Comparison of ENCODE assay signal across 10 cellular contexts in genomic region chr3:47019201-47019600, GRCh38. TPM values are rescaled to one million over a fixed set of nuclear protein-coding genes. Genes with fewer than 3 reads are reported as not detected.
DNase-seq lines count a peak whose midpoint lies in the region; ATAC-seq, FAIRE-seq and TF ChIP-seq lines count a peak whose summit lies in the region.
"Had no signal": no experiment of that assay in that cellular context is flagged by ENCODE, and none has a peak within 500 bp of the region (broad histone marks: within the 10 kb centered on the region; RNA-seq: fewer than 3 reads in every experiment).

No MANE protein-coding gene starts in this region.

- intact Hi-C loops in Right ventricle myocardium inferior (cut with DNase I), result no loop called here

- H3F3A ChIP-seq in smooth muscle cell (ENCODE audit: low read depth), result peaks cover 24% of the 10 kb centered on the region

- peak; percentile 60 for ATAC-seq in GM18858 (IDR thresholded peaks at IDR 0.05; ENCODE audit: unreplicated experiment)
- ATAC-seq in HG03520 (IDR thresholded peaks at IDR 0.05; ENCODE audit: unreplicated experiment), result peak; percentile 53
- ATAC-seq in esophagus mucosa, result peak; percentile 62
- no peak for ATAC-seq in Right ventricle myocardium inferior

- H3K79me2 ChIP-seq in smooth muscle cell (ENCODE audit: low read depth), result peaks cover 28% of the 10 kb centered on the region

- no peak overlapping the region for H2AFZ ChIP-seq in smooth muscle cell (ENCODE audit: low read depth)

- no peaks in the 10 kb centered on the region for H3K27me3 ChIP-seq in BLaER1
- H3K27me3 ChIP-seq in smooth muscle cell (ENCODE audit: low read depth), result no peaks in the 10 kb centered on the region
- H3K27me3 ChIP-seq: colonic mucosa, ovary had no signal

- peaks cover 66% of the 10 kb centered on the region for H3K36me3 ChIP-seq in BLaER1
- H3K36me3 ChIP-seq in smooth muscle cell (ENCODE audit: low read depth), result peaks cover 6% of the 10 kb centered on the region
- H3K36me3 ChIP-seq: ovary had no signal

- H3K4me3 ChIP-seq in BLaER1 (no peak overlapping the region), smooth muscle cell (no peak overlapping the region)
- H3K4me3 ChIP-seq: colonic mucosa, ovary had no signal

- H3K27ac ChIP-seq in BLaER1 (peak overlapping the region; percentile 92), smooth muscle cell (ENCODE audit: low read depth) (no peak overlapping the region)
- H3K27ac ChIP-seq: colonic mucosa, ovary had no signal

- FAIRE-seq in HTR-8/SVneo (lab: Jason Lieb, UNC), result no peak

- H3K4me2 ChIP-seq in BLaER1 (peak overlapping the region; percentile 82), smooth muscle cell (no peak overlapping the region)

- H4K20me1 ChIP-seq in BLaER1 (no peaks in the 10 kb centered on the region), smooth muscle cell (ENCODE audit: low read depth) (peaks cover 83% of the 10 kb centered on the region)

- H3K4me1 ChIP-seq in BLaER1 (peaks cover 96% of the 10 kb centered on the region), smooth muscle cell (ENCODE audit: low read depth) (peaks cover 8% of the 10 kb centered on the region)
- H3K4me1 ChIP-seq: colonic mucosa had no signal

- H3K9me3 ChIP-seq in BLaER1 (no peaks in the 10 kb centered on the region), smooth muscle cell (replicated peaks; ENCODE audit: low read depth) (no peaks in the 10 kb centered on the region)
- H3K9me3 ChIP-seq: colonic mucosa, ovary had no signal

- no peak for TF ChIP-seq CTCF in smooth muscle cell (IDR thresholded peaks at IDR 0.05; ENCODE audit: borderline replicate concordance, insufficient read depth, poor library complexity, severe bottlenecking)

- H3K9ac ChIP-seq in BLaER1, result peak overlapping the region; percentile 78; the same call in 1 of the 2 replicates
- no peak overlapping the region for H3K9ac ChIP-seq in smooth muscle cell (ENCODE audit: low read depth)

- DNase-seq in Right ventricle myocardium inferior (ENCODE audit: missing footprints) (no peak), HTR-8/SVneo (ENCODE audit: insufficient read length, low spot score) (no peak), smooth muscle cell (lab: John Stamatoyannopoulos, UW; ENCODE audit: unreplicated experiment) (no peak), SKM-1 treated with dmso at 0.1 percent for 144 hours (lab: John Stamatoyannopoulos, UW; ENCODE audit: unreplicated experiment) (no peak)
- DNase-seq: colonic mucosa, ovary had no signal

- 100% methylated on average over 1 of the region's 1 CpG for WGBS in smooth muscle cell (ENCODE audit: low lambda C conversion rate)

RNA-seq across cellular contexts. Expression of gene NBEAL2, which starts 39.7 kb away (rescaled TPM):
- total RNA-seq in esophagus mucosa (117 TPM), Right ventricle myocardium inferior (14.5 TPM), smooth muscle cell (11.0 and 11.9 TPM in 2 replicates)
- 4.1 and 26.8 TPM in 2 replicates for polyA plus RNA-seq in smooth muscle cell

RNA-seq across cellular contexts. Expression of gene CCDC12, which starts 42.7 kb away (rescaled TPM):
- 50.2 TPM for total RNA-seq in esophagus mucosa
- total RNA-seq in Right ventricle myocardium inferior, result 26.3 TPM
- 12.5 and 23.9 TPM in 2 replicates for total RNA-seq in smooth muscle cell
- 52.4 and 69.0 TPM in 2 replicates for polyA plus RNA-seq in smooth muscle cell
